Comparison of ENCODE assay signal across 16 cellular contexts in the genomic region with DNA sequence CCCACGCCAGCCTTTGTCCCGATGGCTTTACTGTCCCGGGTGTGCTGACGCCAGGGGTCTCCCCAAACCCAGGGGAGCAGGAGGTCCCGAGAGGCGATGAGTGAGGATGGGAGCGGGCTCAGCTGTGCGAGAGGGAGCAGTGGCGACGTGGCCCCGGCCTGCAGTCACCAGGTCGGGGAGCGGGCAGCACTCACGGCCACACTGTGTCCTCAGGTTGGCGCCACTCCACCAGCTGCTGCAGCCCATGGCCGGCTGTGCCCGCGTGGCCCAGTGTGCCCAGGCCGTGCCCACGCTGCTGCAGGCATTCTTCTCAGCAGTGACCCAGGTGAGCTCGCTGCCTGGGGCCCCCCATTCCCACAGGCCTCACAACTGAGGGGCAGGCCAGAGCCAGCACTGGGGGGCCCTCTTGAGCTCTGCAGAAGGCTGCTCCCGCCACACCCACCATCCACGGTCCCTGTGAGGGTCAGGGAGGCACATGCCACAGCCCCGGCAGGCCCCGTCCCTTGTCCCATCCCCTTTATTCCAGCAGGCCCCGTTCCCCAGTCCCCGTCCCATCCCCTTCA. TPM values are rescaled to one million over a fixed set of nuclear protein-coding genes. Genes with fewer than 3 reads are reported as not detected.
A peak's percentile ranks its signal among the peaks of the same experiment; 100 is the strongest.
DNase-seq lines count a peak whose midpoint lies in the region; ATAC-seq and TF ChIP-seq lines count a peak whose summit lies in the region.
"Had no signal": no experiment of that assay in that cellular context is flagged by ENCODE, and none has a peak within 500 bp of the region (broad histone marks: within the 10 kb centered on the region; RNA-seq: fewer than 3 reads in every experiment).

No MANE protein-coding gene starts in this region.

- H3K36me3 ChIP-seq in RWPE2 (ENCODE audit: low read depth), result peaks cover 22% of the 10 kb centered on the region
- peaks cover 5 to 71% of the 10 kb centered on the region in 2 donors for H3K36me3 ChIP-seq in neuronal stem cell (replicated peaks in 1 of 2; ENCODE audit: control insufficient read depth in 2 of 2, insufficient read depth in 2 of 2, low read length in 2 of 2)
- H3K36me3 ChIP-seq in MM.1S (replicated peaks; ENCODE audit: insufficient read depth, low read length), result no peaks in the 10 kb centered on the region

- H4K91ac ChIP-seq in neuronal stem cell (ENCODE audit: low read depth, low read length, poor library complexity), result peak overlapping the region; percentile 12

- H2AK5ac ChIP-seq in neuronal stem cell (ENCODE audit: low read depth, low read length), result no peak overlapping the region

- H3K9me2 ChIP-seq in MM.1S (replicated peaks; ENCODE audit: insufficient read depth, low read length), result no peaks in the 10 kb centered on the region

- H3K4ac ChIP-seq in neuronal stem cell (ENCODE audit: low read length), result no peak overlapping the region

- H2AFZ ChIP-seq in neuronal stem cell (ENCODE audit: low read length), result no peak overlapping the region
- no peak overlapping the region for H2AFZ ChIP-seq in MM.1S (ENCODE audit: low read length)

- WGBS in neuronal stem cell (ENCODE audit: extremely low coverage in 2 of 2, insufficient read length in 2 of 2, insufficient replicate concordance in 1 of 2), 2 donors, result no CpG with 5 or more reads among the region's 27 CpGs

- H3K14ac ChIP-seq in neuronal stem cell (ENCODE audit: low read length), result no peak overlapping the region

- H2BK12ac ChIP-seq in neuronal stem cell (ENCODE audit: low read length), result no peak overlapping the region

- H3K79me2 ChIP-seq in MM.1S (ENCODE audit: low read length), result no peaks in the 10 kb centered on the region

- no peak overlapping the region for H3K9ac ChIP-seq in neuronal stem cell (ENCODE audit: low read depth, low read length, poor library complexity)
- no peak overlapping the region for H3K9ac ChIP-seq in MM.1S (ENCODE audit: low read length)
- H3K9ac ChIP-seq: BLaER1, KMS-11 had no signal

- ATAC-seq in left ventricle myocardium superior (no peak), left cardiac atrium (no peak), RWPE2 (ENCODE audit: low read depth) (no peak)

- no peak overlapping the region for H3K4me2 ChIP-seq in neuronal stem cell (ENCODE audit: insufficient read depth, low read length, poor library complexity, severe bottlenecking)
- no peak overlapping the region for H3K4me2 ChIP-seq in MM.1S (ENCODE audit: low read depth, low read length)
- H3K4me2 ChIP-seq: BLaER1, KMS-11 had no signal

- no peak overlapping the region for H3K27ac ChIP-seq in RWPE2 (ENCODE audit: poor library complexity, severe bottlenecking)
- H3K27ac ChIP-seq in neuronal stem cell (replicated peaks; ENCODE audit: low read length), result no peak overlapping the region
- H3K27ac ChIP-seq in MM.1S (ENCODE audit: low read length), result no peak overlapping the region
- H3K27ac ChIP-seq: BLaER1, HL-60, KMS-11 had no signal

- H4K8ac ChIP-seq in neuronal stem cell (ENCODE audit: low read depth, low read length), result no peak overlapping the region

- H3K27me3 ChIP-seq in RWPE2 (ENCODE audit: insufficient read depth, poor library complexity, severe bottlenecking), result no peaks in the 10 kb centered on the region
- no peaks in the 10 kb centered on the region for H3K27me3 ChIP-seq in neuronal stem cell (ENCODE audit: control insufficient read depth in 3 of 3, insufficient read depth in 3 of 3, low read depth in 1 of 3, low read length in 3 of 3)
- H3K27me3 ChIP-seq in MM.1S (replicated peaks; ENCODE audit: insufficient read depth, low read length), result no peaks in the 10 kb centered on the region
- H3K27me3 ChIP-seq: BLaER1 had no signal

- no peak overlapping the region for H2BK15ac ChIP-seq in neuronal stem cell (ENCODE audit: low read length)

- no peak overlapping the region for H3K18ac ChIP-seq in neuronal stem cell (ENCODE audit: low read length)

- intact Hi-C loops in left ventricle myocardium superior (cut with micrococcal nuclease), result no loop called here
- intact Hi-C loops in left cardiac atrium (cut with DNase I), result no loop called here

- H3K4me1 ChIP-seq in RWPE2 (ENCODE audit: insufficient read depth, poor library complexity, severe bottlenecking) (no peaks in the 10 kb centered on the region), neuronal stem cell (ENCODE audit: control insufficient read depth in 2 of 2, insufficient read depth in 1 of 2, low read depth in 1 of 2, low read length in 2 of 2) (peaks cover 0 to 2% of the 10 kb centered on the region in 2 donors), MM.1S (ENCODE audit: low read length) (no peaks in the 10 kb centered on the region)
- H3K4me1 ChIP-seq: HAP-1 had no signal

- H3K79me1 ChIP-seq in neuronal stem cell (ENCODE audit: low read depth, low read length), result peaks cover 4% of the 10 kb centered on the region

- TF ChIP-seq CTCF in RWPE2 (IDR thresholded peaks at IDR 0.05; ENCODE audit: poor library complexity, severe bottlenecking) (no peak), MM.1S (IDR thresholded peaks at IDR 0.05; ENCODE audit: low read length) (no peak)

- H3K23ac ChIP-seq in neuronal stem cell (ENCODE audit: low read depth, low read length, poor library complexity), result peak overlapping the region; percentile 65

- H3K4me3 ChIP-seq in RWPE2 (ENCODE audit: severe bottlenecking) (no peak overlapping the region), neuronal stem cell (ENCODE audit: low read length in 2 of 2) (no peak overlapping the region), MM.1S (ENCODE audit: low read length) (no peak overlapping the region)
- H3K4me3 ChIP-seq: BLaER1, HAP-1 had no signal

- H4K20me1 ChIP-seq in MM.1S (ENCODE audit: insufficient read depth, low read length), result no peaks in the 10 kb centered on the region

- H2BK5ac ChIP-seq in neuronal stem cell (ENCODE audit: low read length), result no peak overlapping the region

- H3K9me3 ChIP-seq in RWPE2 (ENCODE audit: severe bottlenecking) (no peaks in the 10 kb centered on the region), neuronal stem cell (replicated peaks in 1 of 2; ENCODE audit: control insufficient read depth in 2 of 2, insufficient read depth in 1 of 2, low read depth in 1 of 2, low read length in 2 of 2) (no peaks in the 10 kb centered on the region), MM.1S (replicated peaks; ENCODE audit: insufficient read depth, low read length) (no peaks in the 10 kb centered on the region)
- H3K9me3 ChIP-seq: BLaER1, Caco-2, HAP-1 had no signal

- H3F3A ChIP-seq in MM.1S (ENCODE audit: insufficient read depth, low read length), result no peaks in the 10 kb centered on the region

- no peak overlapping the region for H2BK120ac ChIP-seq in neuronal stem cell (ENCODE audit: low read depth, low read length)

- DNase-seq in left ventricle myocardium superior, result peak; percentile 39
- no peak for DNase-seq in left cardiac atrium
- DNase-seq in RWPE2 (ENCODE audit: low spot score), result peak; percentile 66
- DNase-seq in neuronal stem cell (ENCODE audit: low spot score), result no peak
- no peak for DNase-seq in MM.1S
- no peak for DNase-seq in EL
- DNase-seq in HuH-7.5 (ENCODE audit: low spot score), result no peak
- DNase-seq: 8988T; AML-193; Caco-2; CD8-positive, alpha-beta memory T cell; DMS53 had no signal

RNA-seq across cellular contexts. Expression of gene AP5Z1, which starts 13.3 kb away (rescaled TPM):
- total RNA-seq in left ventricle myocardium superior (10.5 TPM), left cardiac atrium (10 to 100 TPM; 14.0 to 18.8 TPM)
- polyA plus RNA-seq in neuronal stem cell (2013, experiment 1 of 2), result 6.0 TPM
- polyA plus RNA-seq in neuronal stem cell (2013, experiment 2 of 2), result 6.1 TPM

Comparison
In these comparisons a context has a peak if more than half of its experiments do, and no peak if none do; other contexts are left out.
1. DNase-seq: peak in left ventricle myocardium superior (single experiment) and RWPE2 (single experiment); none in left cardiac atrium (single experiment), neuronal stem cell (single experiment), MM.1S (single experiment), EL (single experiment) and HuH-7.5 (single experiment).